Comparison of ENCODE assay signal across 2 cellular contexts in the genomic region with DNA sequence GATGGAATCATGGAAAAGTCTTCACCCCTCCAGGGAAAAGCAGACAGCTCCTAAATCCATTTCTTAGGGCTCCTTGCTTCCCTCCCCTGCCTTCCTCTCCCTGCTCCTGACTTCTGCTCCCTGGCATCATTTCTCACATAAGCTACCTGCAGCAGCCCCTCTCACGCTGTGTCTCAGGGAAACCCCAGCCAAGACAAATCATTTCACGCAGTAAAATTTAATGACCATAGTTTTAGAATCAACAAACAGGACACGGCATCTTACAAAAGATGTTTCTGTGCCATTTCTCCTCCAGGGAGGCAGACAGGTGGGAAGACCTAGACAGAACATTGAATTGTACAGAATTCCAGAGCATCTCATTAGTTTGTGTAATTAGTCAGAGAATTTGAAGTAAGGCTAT.
TF ChIP-seq lines count a peak whose summit lies in the region.

No MANE protein-coding gene starts in this region.

TF ChIP-seq in A549, 52 proteins besides CTCF, POLR2A, EP300 and RAD21:
- TF ChIP-seq ZSCAN20 (CRISPR knock-in tag; IDR thresholded peaks at IDR 0.05) (no peak), RNF2 (IDR thresholded peaks at IDR 0.05; ENCODE audit: borderline replicate concordance, low read depth) (no peak), HDAC2 (IDR thresholded peaks at IDR 0.05) (no peak), RFX5 (IDR thresholded peaks at IDR 0.05) (no peak), HOXB5 (CRISPR knock-in tag; IDR thresholded peaks at IDR 0.05) (no peak), PBX3 (IDR thresholded peaks at IDR 0.05) (no peak), FOXS1 (CRISPR knock-in tag; IDR thresholded peaks at IDR 0.05) (no peak), CBX8 (IDR thresholded peaks at IDR 0.05) (no peak), KDM1A (IDR thresholded peaks at IDR 0.05; ENCODE audit: low read depth) (no peak)
- TF ChIP-seq, protein P1, sequence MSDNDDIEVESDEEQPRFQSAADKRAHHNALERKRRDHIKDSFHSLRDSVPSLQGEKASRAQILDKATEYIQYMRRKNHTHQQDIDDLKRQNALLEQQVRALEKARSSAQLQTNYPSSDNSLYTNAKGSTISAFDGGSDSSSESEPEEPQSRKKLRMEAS (IDR thresholded peaks at IDR 0.05): no peak
TF ChIP-seq in A549: peak in this region for 0.

TF ChIP-seq in IMR-90, 13 proteins besides CTCF, POLR2A, EP300 and RAD21:
- TF ChIP-seq CHD1 (IDR thresholded peaks at IDR 0.05; ENCODE audit: low read depth, low read length) (no peak), RCOR1 (IDR thresholded peaks at IDR 0.05; ENCODE audit: insufficient replicate concordance, low read length) (no peak), MAFK (IDR thresholded peaks at IDR 0.05; ENCODE audit: low read depth, low read length) (no peak), BHLHE40 (IDR thresholded peaks at IDR 0.05; ENCODE audit: low read depth, low read length) (no peak), SMC3 (IDR thresholded peaks at IDR 0.05; ENCODE audit: low read depth, low read length) (no peak), MXI1 (IDR thresholded peaks at IDR 0.05; ENCODE audit: borderline replicate concordance, low read depth, low read length) (no peak), NFE2L2 (IDR thresholded peaks at IDR 0.05; ENCODE audit: low read depth, low read length) (no peak), FOS (IDR thresholded peaks at IDR 0.05; ENCODE audit: low read depth, low read length) (no peak), MAZ (IDR thresholded peaks at IDR 0.05; ENCODE audit: borderline replicate concordance, low read depth, low read length) (no peak), RFX5 (IDR thresholded peaks at IDR 0.05; ENCODE audit: low read depth, low read length) (no peak), CEBPB (IDR thresholded peaks at IDR 0.05; ENCODE audit: low read depth, low read length) (no peak)
- TF ChIP-seq, protein P2, sequence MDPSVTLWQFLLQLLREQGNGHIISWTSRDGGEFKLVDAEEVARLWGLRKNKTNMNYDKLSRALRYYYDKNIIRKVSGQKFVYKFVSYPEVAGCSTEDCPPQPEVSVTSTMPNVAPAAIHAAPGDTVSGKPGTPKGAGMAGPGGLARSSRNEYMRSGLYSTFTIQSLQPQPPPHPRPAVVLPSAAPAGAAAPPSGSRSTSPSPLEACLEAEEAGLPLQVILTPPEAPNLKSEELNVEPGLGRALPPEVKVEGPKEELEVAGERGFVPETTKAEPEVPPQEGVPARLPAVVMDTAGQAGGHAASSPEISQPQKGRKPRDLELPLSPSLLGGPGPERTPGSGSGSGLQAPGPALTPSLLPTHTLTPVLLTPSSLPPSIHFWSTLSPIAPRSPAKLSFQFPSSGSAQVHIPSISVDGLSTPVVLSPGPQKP (IDR thresholded peaks at IDR 0.05; ENCODE audit: borderline replicate concordance, low read depth, low read length): no peak
- TF ChIP-seq, protein P3, sequence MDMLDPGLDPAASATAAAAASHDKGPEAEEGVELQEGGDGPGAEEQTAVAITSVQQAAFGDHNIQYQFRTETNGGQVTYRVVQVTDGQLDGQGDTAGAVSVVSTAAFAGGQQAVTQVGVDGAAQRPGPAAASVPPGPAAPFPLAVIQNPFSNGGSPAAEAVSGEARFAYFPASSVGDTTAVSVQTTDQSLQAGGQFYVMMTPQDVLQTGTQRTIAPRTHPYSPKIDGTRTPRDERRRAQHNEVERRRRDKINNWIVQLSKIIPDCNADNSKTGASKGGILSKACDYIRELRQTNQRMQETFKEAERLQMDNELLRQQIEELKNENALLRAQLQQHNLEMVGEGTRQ (IDR thresholded peaks at IDR 0.05; ENCODE audit: low read depth, low read length): no peak
